In genomic region chr3:53254190-53254809, GRCh38 we compare ENCODE assay signal across 8 cellular contexts. TPM values are rescaled to one million over a fixed set of nuclear protein-coding genes. Genes with fewer than 3 reads are reported as not detected.
DNase-seq lines count a peak whose midpoint lies in the region; ATAC-seq, FAIRE-seq and TF ChIP-seq lines count a peak whose summit lies in the region.

No MANE protein-coding gene starts in this region.

- no peak overlapping the region for H2AFZ ChIP-seq in KMS-11 (ENCODE audit: low read depth)

- H3K4me3 ChIP-seq in KMS-11 (IDR thresholded peaks at IDR 0.05; ENCODE audit: insufficient read depth, low read depth, low read length) (no peak overlapping the region), stomach smooth muscle (ENCODE audit: low read length in 2 of 2) (peak overlapping the region; percentile 88 to 96)

- H3K4me1 Mint-ChIP-seq in brain = peaks cover 52% of the 10 kb centered on the region

- no peak for TF ChIP-seq POLR2A in GM12892 (IDR thresholded peaks at IDR 0.05; ENCODE audit: low read depth, low read length)

- H3K4me1 ChIP-seq in KMS-11 (ENCODE audit: low read depth, poor library complexity, severe bottlenecking) (peaks cover 50% of the 10 kb centered on the region), stomach smooth muscle (ENCODE audit: control insufficient read depth, insufficient read depth, low read length) (peaks cover 47% of the 10 kb centered on the region)

- H3K4me3 Mint-ChIP-seq in brain = peak overlapping the region; percentile 91 to 97 (median 92)

- no peaks in the 10 kb centered on the region for H3K36me3 ChIP-seq in KMS-11 (ENCODE audit: insufficient read depth)
- H3K36me3 ChIP-seq in stomach smooth muscle (ENCODE audit: control insufficient read depth in 2 of 2, insufficient read depth in 2 of 2, low read length in 2 of 2) = no peaks in the 10 kb centered on the region

- H3K9me3 Mint-ChIP-seq in brain = peaks cover 0 to 4% (median 0%) of the 10 kb centered on the region in 5 experiments

- H3K27ac ChIP-seq in KMS-11 (peak overlapping the region; percentile 71; the same call in 1 of the 2 replicates), stomach smooth muscle (ENCODE audit: low read length) (peak overlapping the region; percentile 69)

- H3K27me3 ChIP-seq in KMS-11 (ENCODE audit: insufficient read depth, low read depth) (no peaks in the 10 kb centered on the region), stomach smooth muscle (ENCODE audit: control insufficient read depth in 1 of 2, insufficient read depth in 2 of 2, low read length in 2 of 2) (no peaks in the 10 kb centered on the region)

- intact Hi-C loops in left colon (cut with DNase I, micrococcal nuclease) = no loop called here

- peaks cover 62% of the 10 kb centered on the region for H3K79me2 ChIP-seq in KMS-11 (ENCODE audit: insufficient read depth, low read depth)

- H3K27ac Mint-ChIP-seq in brain = peak overlapping the region; percentile 86 to 97 (median 94)

- peaks cover 4% of the 10 kb centered on the region for H3K27me3 Mint-ChIP-seq in brain

- H3K4me2 ChIP-seq in KMS-11 = peak overlapping the region; percentile 80

- TF ChIP-seq CTCF in KMS-11 (conservative IDR thresholded peaks at IDR 0.05; ENCODE audit: low read depth, low read length) = no peak
- no peak for TF ChIP-seq CTCF in brain (conservative IDR thresholded peaks at IDR 0.05)

- H3K9ac ChIP-seq in KMS-11 = peak overlapping the region; percentile 90
- H3K9ac ChIP-seq in stomach smooth muscle (ENCODE audit: low read length in 2 of 2) = peak overlapping the region; percentile 76 to 86

- peak; percentile 66 for FAIRE-seq in GM12892 (lab: Jason Lieb, UNC)

- ATAC-seq in left colon (peak; percentile 5), GM18870 (IDR thresholded peaks at IDR 0.05; ENCODE audit: unreplicated experiment) (no peak)

- H3K9me3 ChIP-seq in stomach smooth muscle (ENCODE audit: control insufficient read depth in 2 of 2, low read length in 2 of 2) = no peaks in the 10 kb centered on the region

- peaks cover 21% of the 10 kb centered on the region for H3K36me3 Mint-ChIP-seq in brain

- H4K20me1 ChIP-seq in KMS-11 (ENCODE audit: insufficient read depth) = peaks cover 36% of the 10 kb centered on the region

- DNase-seq in GM12892 (ENCODE audit: insufficient read length) (no peak), left colon (peak in 1 of 2 donors; percentile 31), cerebellum (ENCODE audit: low spot score) (no peak)
- DNase-seq in activated effector memory CD4-positive, alpha-beta T cell treated with Interleukin-2 at 50 U/mL for 16 hours = no peak

RNA-seq across cellular contexts. Expression of gene TKT, which starts 1.5 kb away (rescaled TPM):
- polyA plus RNA-seq in GM12892 (2012; ENCODE audit: missing spikeins) = 126 TPM
- polyA plus RNA-seq in brain (ENCODE audit: insufficient read depth, low read depth, low replicate concordance) = 199 TPM
- total RNA-seq in left colon (100 to 1,000 TPM; 170 to 242 TPM), cerebellum (71.4 TPM)
